In genomic region chr17:28744104-28744801, GRCh38 we compare ENCODE assay signal across 8 cellular contexts. TPM values are rescaled to one million over a fixed set of nuclear protein-coding genes. Genes with fewer than 3 reads are reported as not detected.
DNase-seq lines count a peak whose midpoint lies in the region; ATAC-seq and TF ChIP-seq lines count a peak whose summit lies in the region.

No MANE protein-coding gene starts in this region.

- peak; percentile 79 for DNase-seq in DMS 273 (lab: John Stamatoyannopoulos, UW; ENCODE audit: unreplicated experiment)
- no peak for DNase-seq in DMS 273 treated with DMSO at 0.1 percent for 48 hours (lab: John Stamatoyannopoulos, UW)
- peak; percentile 28 for DNase-seq in amniotic epithelial cell (ENCODE audit: low read depth)
- DNase-seq in hepatic stellate cell (ENCODE audit: low spot score), result peak; percentile 69
- peak; percentile 74 for DNase-seq in sigmoid colon
- DNase-seq in putamen (ENCODE audit: low spot score), result no peak

- peaks cover 0 to 9% (median 4%) of the 10 kb centered on the region in 4 donors for H3K36me3 ChIP-seq in sigmoid colon

- H3K27ac ChIP-seq in sigmoid colon, result peak overlapping the region; percentile 84 to 91 (median 89)

- peak overlapping the region; percentile 64 to 78 (median 72) for H3K4me3 ChIP-seq in sigmoid colon

- WGBS in sigmoid colon, 2 donors, result 0% methylated on average over 53 of the region's 53 CpGs

- no peak for TF ChIP-seq POLR2A in sigmoid colon (IDR thresholded peaks at IDR 0.05)

- ATAC-seq in HG03175 (IDR thresholded peaks at IDR 0.05; ENCODE audit: unreplicated experiment) (peak; percentile 33), SK-N-SH treated with all-trans-retinoic acid at 6 μM for 48 hours (no peak)

- H3K4me1 ChIP-seq in sigmoid colon, result peaks cover 0 to 42% (median 41%) of the 10 kb centered on the region in 4 donors

- no peaks in the 10 kb centered on the region for H3K9me3 ChIP-seq in sigmoid colon

- no peak for TF ChIP-seq EP300 in sigmoid colon (IDR thresholded peaks at IDR 0.05)

- intact Hi-C loops in sigmoid colon (cut with DNase I), result no loop called here

- H3K27me3 ChIP-seq in sigmoid colon, result no peaks in the 10 kb centered on the region

- TF ChIP-seq CTCF in sigmoid colon (IDR thresholded peaks at IDR 0.05), result no peak

TF ChIP-seq in SK-N-SH treated with all-trans-retinoic acid at 6 μM for 48 hours, 23 proteins besides CTCF, POLR2A, EP300 and RAD21:
- TF ChIP-seq GLIS3 (CRISPR knock-in tag; IDR thresholded peaks at IDR 0.05), result no peak
- TF ChIP-seq, protein P1, sequence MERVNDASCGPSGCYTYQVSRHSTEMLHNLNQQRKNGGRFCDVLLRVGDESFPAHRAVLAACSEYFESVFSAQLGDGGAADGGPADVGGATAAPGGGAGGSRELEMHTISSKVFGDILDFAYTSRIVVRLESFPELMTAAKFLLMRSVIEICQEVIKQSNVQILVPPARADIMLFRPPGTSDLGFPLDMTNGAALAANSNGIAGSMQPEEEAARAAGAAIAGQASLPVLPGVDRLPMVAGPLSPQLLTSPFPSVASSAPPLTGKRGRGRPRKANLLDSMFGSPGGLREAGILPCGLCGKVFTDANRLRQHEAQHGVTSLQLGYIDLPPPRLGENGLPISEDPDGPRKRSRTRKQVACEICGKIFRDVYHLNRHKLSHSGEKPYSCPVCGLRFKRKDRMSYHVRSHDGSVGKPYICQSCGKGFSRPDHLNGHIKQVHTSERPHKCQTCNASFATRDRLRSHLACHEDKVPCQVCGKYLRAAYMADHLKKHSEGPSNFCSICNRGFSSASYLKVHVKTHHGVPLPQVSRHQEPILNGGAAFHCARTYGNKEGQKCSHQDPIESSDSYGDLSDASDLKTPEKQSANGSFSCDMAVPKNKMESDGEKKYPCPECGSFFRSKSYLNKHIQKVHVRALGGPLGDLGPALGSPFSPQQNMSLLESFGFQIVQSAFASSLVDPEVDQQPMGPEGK (CRISPR knock-in tag; IDR thresholded peaks at IDR 0.05; ENCODE audit: borderline replicate concordance), result peak; percentile 60; the same call in 1 of the 2 replicates
- TF ChIP-seq, protein P2, sequence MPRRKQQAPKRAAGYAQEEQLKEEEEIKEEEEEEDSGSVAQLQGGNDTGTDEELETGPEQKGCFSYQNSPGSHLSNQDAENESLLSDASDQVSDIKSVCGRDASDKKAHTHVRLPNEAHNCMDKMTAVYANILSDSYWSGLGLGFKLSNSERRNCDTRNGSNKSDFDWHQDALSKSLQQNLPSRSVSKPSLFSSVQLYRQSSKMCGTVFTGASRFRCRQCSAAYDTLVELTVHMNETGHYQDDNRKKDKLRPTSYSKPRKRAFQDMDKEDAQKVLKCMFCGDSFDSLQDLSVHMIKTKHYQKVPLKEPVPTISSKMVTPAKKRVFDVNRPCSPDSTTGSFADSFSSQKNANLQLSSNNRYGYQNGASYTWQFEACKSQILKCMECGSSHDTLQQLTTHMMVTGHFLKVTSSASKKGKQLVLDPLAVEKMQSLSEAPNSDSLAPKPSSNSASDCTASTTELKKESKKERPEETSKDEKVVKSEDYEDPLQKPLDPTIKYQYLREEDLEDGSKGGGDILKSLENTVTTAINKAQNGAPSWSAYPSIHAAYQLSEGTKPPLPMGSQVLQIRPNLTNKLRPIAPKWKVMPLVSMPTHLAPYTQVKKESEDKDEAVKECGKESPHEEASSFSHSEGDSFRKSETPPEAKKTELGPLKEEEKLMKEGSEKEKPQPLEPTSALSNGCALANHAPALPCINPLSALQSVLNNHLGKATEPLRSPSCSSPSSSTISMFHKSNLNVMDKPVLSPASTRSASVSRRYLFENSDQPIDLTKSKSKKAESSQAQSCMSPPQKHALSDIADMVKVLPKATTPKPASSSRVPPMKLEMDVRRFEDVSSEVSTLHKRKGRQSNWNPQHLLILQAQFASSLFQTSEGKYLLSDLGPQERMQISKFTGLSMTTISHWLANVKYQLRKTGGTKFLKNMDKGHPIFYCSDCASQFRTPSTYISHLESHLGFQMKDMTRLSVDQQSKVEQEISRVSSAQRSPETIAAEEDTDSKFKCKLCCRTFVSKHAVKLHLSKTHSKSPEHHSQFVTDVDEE (CRISPR knock-in tag; IDR thresholded peaks at IDR 0.05), result no peak
- no peak for TF ChIP-seq RARB (CRISPR knock-in tag; IDR thresholded peaks at IDR 0.05)
- TF ChIP-seq ZFP30 (CRISPR knock-in tag; IDR thresholded peaks at IDR 0.05), result no peak
- TF ChIP-seq ZNF8 (CRISPR knock-in tag; IDR thresholded peaks at IDR 0.05), result no peak

RNA-seq across cellular contexts. Expression of gene TRAF4, which starts 0.4 kb away (rescaled TPM):
- total RNA-seq in sigmoid colon, result 10 to 100 TPM in 1 of 4 donors, 1 to 10 TPM in 3; 3.9 to 11.6 (median 5.1) TPM
- polyA plus RNA-seq in sigmoid colon, result 10 to 100 TPM; 59.6 to 94.1 (median 72.1) TPM

RNA-seq across cellular contexts. Expression of gene NEK8, which starts 15.7 kb away (rescaled TPM):
- total RNA-seq in sigmoid colon, result 1 to 10 TPM in 2 of 4 donors, under 1 TPM in 2; 0.16 to 2.8 (median 0.74) TPM
- 1 to 10 TPM; 1.6 to 6.3 (median 1.8) TPM for polyA plus RNA-seq in sigmoid colon

RNA-seq across cellular contexts. Expression of gene TLCD1, which starts 18.2 kb away (rescaled TPM):
- total RNA-seq in sigmoid colon, result under 1 TPM in 2 of 4 donors, not detected in 2; 0.66 to 0.71 TPM
- polyA plus RNA-seq in sigmoid colon, result 10 to 100 TPM in 1 of 3 donors, 1 to 10 TPM in 2; 2.1 to 14.2 (median 3.0) TPM

RNA-seq across cellular contexts. Expression of gene RPL23A, which starts 24.5 kb away (rescaled TPM):
- 100 to 1,000 TPM; 491 to 937 (median 695) TPM for total RNA-seq in sigmoid colon
- polyA plus RNA-seq in sigmoid colon, result 1,000 to 10,000 TPM; 1,420 to 1,929 (median 1,826) TPM

RNA-seq across cellular contexts. Expression of gene RAB34, which starts 26.6 kb away (rescaled TPM):
- 100 to 1,000 TPM; 146 to 205 (median 167) TPM for total RNA-seq in sigmoid colon
- 10 to 100 TPM; 16.6 to 39.0 (median 33.1) TPM for polyA plus RNA-seq in sigmoid colon

Comparison
In these comparisons a context has a peak if more than half of its experiments do, and no peak if none do; other contexts are left out.
1. DNase-seq: peak in DMS 273 (single experiment), amniotic epithelial cell (single experiment), hepatic stellate cell (single experiment) and sigmoid colon (single experiment); none in DMS 273 treated with DMSO at 0.1 percent for 48 hours (single experiment) and putamen (single experiment).